ENCODE assay signal across 12 cellular contexts in genomic region chr14:67239582-67239981, GRCh38. TPM values are rescaled to one million over a fixed set of nuclear protein-coding genes. Genes with fewer than 3 reads are reported as not detected.
DNase-seq lines count a peak whose midpoint lies in the region; ATAC-seq, FAIRE-seq and TF ChIP-seq lines count a peak whose summit lies in the region.
"Had no signal": no experiment of that assay in that cellular context is flagged by ENCODE, and none has a peak within 500 bp of the region (broad histone marks: within the 10 kb centered on the region; RNA-seq: fewer than 3 reads in every experiment).

No MANE protein-coding gene starts in this region.

- H2AFZ ChIP-seq in astrocyte (ENCODE audit: low read depth, low read length), result no peak overlapping the region

- ATAC-seq in left cardiac atrium, result no peak
- ATAC-seq: activated CD8-positive, alpha-beta memory T cell treated with anti-CD3 and anti-CD28 coated beads, Interleukin-2, amount 10 ng/mL, durations not matched to agents 7 days and 5 days had no signal

- H3K4me1 Mint-ChIP-seq in CD8-positive, alpha-beta memory T cell, result peaks cover 20 to 26% (median 24%) of the 10 kb centered on the region in 3 donors
- H3K4me1 Mint-ChIP-seq in IgD-negative memory B cell (peaks cover 0 to 13% (median 7%) of the 10 kb centered on the region in 3 donors), astrocyte (ENCODE audit: low read depth, unreplicated experiment) (peaks cover 7% of the 10 kb centered on the region), nephron progenitor cell (peaks cover 23% of the 10 kb centered on the region)

- TF ChIP-seq CTCF in astrocyte (IDR thresholded peaks at IDR 0.05; ENCODE audit: insufficient read depth, low read depth, low read length) (no peak), nephron progenitor cell (IDR thresholded peaks at IDR 0.05) (no peak)

- FAIRE-seq in astrocyte (lab: Jason Lieb, UNC), result no peak

- H3K4me2 ChIP-seq in astrocyte (ENCODE audit: low read length), result no peak overlapping the region

- POLR2A ChIA-PET in CD8-positive, alpha-beta memory T cell (lab: Charles Lee), result no interaction called here

- no peak for DNase-seq in CD8-positive, alpha-beta memory T cell
- DNase-seq in astrocyte (ENCODE audit: low read depth) (no peak), nephron progenitor cell (no peak), AG08395 (ENCODE audit: low spot score) (no peak), left cardiac atrium (no peak)
- DNase-seq in activated CD8-positive, alpha-beta memory T cell treated with anti-CD3 and anti-CD28 coated beads, Interleukin-2, amount 50 U/mL, for 4 hours, result no peak
- DNase-seq: activated CD8-positive, alpha-beta memory T cell treated with anti-CD3 and anti-CD28 coated beads, Interleukin-2, amount 10 ng/mL, durations not matched to agents 7 days and 5 days; effector CD8-positive, alpha-beta T cell; Kasumi-1; kidney glomerular epithelial cell; transverse colon had no signal

- no peak overlapping the region for H3K4me3 ChIP-seq in CD8-positive, alpha-beta memory T cell (ENCODE audit: low read length)
- H3K4me3 ChIP-seq in astrocyte (ENCODE audit: insufficient read depth, low read depth, low read length), result no peak overlapping the region

- peaks cover 11% of the 10 kb centered on the region for H3K4me1 ChIP-seq in CD8-positive, alpha-beta memory T cell (ENCODE audit: insufficient read depth, low read length)
- H3K4me1 ChIP-seq in astrocyte (ENCODE audit: insufficient read depth, low read length), result peaks cover 6% of the 10 kb centered on the region

- no peak overlapping the region for H3K9ac ChIP-seq in astrocyte (ENCODE audit: low read length)

- no peak overlapping the region for H3K27ac ChIP-seq in CD8-positive, alpha-beta memory T cell (ENCODE audit: low read depth, low read length)
- H3K27ac ChIP-seq in astrocyte (ENCODE audit: low read depth, low read length), result no peak overlapping the region

- CTCF ChIA-PET in CD8-positive, alpha-beta memory T cell (lab: Charles Lee), result interaction anchor here (2.6 kb wide), 1 partner anchor 120 kb away, joined by 8 read pairs; the partner anchor contains the start of genes ATP6V1D and EIF2S1

- H3K27ac Mint-ChIP-seq in CD8-positive, alpha-beta memory T cell, result peak overlapping the region in 1 of 8 donors; percentile 69
- no peak overlapping the region for H3K27ac Mint-ChIP-seq in IgD-negative memory B cell
- H3K27ac Mint-ChIP-seq in astrocyte (ENCODE audit: unreplicated experiment), result no peak overlapping the region
- no peak overlapping the region for H3K27ac Mint-ChIP-seq in nephron progenitor cell
- H3K27ac Mint-ChIP-seq: activated CD8-positive, alpha-beta memory T cell treated with anti-CD3 and anti-CD28 coated beads, Interleukin-2, amount 10 ng/mL, durations not matched to agents 7 days and 5 days had no signal

- H3K79me2 ChIP-seq in astrocyte (ENCODE audit: insufficient read depth, low read length), result peaks cover 27% of the 10 kb centered on the region

- no peaks in the 10 kb centered on the region for H3K36me3 ChIP-seq in CD8-positive, alpha-beta memory T cell (ENCODE audit: insufficient read depth, low read length)
- H3K36me3 ChIP-seq in astrocyte (ENCODE audit: insufficient read depth, low read length), result no peaks in the 10 kb centered on the region
- H3K36me3 ChIP-seq: transverse colon had no signal

- H3K9me3 ChIP-seq in CD8-positive, alpha-beta memory T cell (ENCODE audit: low read length), result no peaks in the 10 kb centered on the region
- no peaks in the 10 kb centered on the region for H3K9me3 ChIP-seq in astrocyte (ENCODE audit: insufficient read depth, low read depth, low read length)
- H3K9me3 ChIP-seq: transverse colon had no signal

- H3K27me3 ChIP-seq in CD8-positive, alpha-beta memory T cell (ENCODE audit: insufficient read depth, low read length, poor library complexity, severe bottlenecking), result no peaks in the 10 kb centered on the region
- H3K27me3 ChIP-seq in astrocyte (ENCODE audit: insufficient read depth, low read length), result no peaks in the 10 kb centered on the region
- H3K27me3 ChIP-seq: transverse colon had no signal

- intact Hi-C loops in left cardiac atrium (cut with DNase I), result no loop called here

- H4K20me1 ChIP-seq in astrocyte (ENCODE audit: insufficient read depth, low read length), result peaks cover 9% of the 10 kb centered on the region

- H3K36me3 Mint-ChIP-seq in CD8-positive, alpha-beta memory T cell, result peaks cover 0 to 7% (median 0%) of the 10 kb centered on the region in 3 donors
- H3K36me3 Mint-ChIP-seq in IgD-negative memory B cell, result no peaks in the 10 kb centered on the region
- no peaks in the 10 kb centered on the region for H3K36me3 Mint-ChIP-seq in astrocyte (ENCODE audit: low read depth, unreplicated experiment)
- H3K36me3 Mint-ChIP-seq in nephron progenitor cell (ENCODE audit: low read depth), result peaks cover 13% of the 10 kb centered on the region
- H3K36me3 Mint-ChIP-seq: activated CD8-positive, alpha-beta memory T cell treated with anti-CD3 and anti-CD28 coated beads, Interleukin-2, amount 10 ng/mL, durations not matched to agents 7 days and 5 days had no signal

- peak overlapping the region; percentile 73 to 97 (median 91) for H3K4me3 Mint-ChIP-seq in CD8-positive, alpha-beta memory T cell
- peak overlapping the region in 3 of 4 donors; percentile 90 to 99 (median 98) for H3K4me3 Mint-ChIP-seq in IgD-negative memory B cell
- H3K4me3 Mint-ChIP-seq in astrocyte (ENCODE audit: unreplicated experiment), result peak overlapping the region; percentile 87
- H3K4me3 Mint-ChIP-seq in nephron progenitor cell, result peak overlapping the region; percentile 79

- H3K27me3 Mint-ChIP-seq in CD8-positive, alpha-beta memory T cell, result peaks cover 0 to 2% of the 10 kb centered on the region in 2 donors
- no peaks in the 10 kb centered on the region for H3K27me3 Mint-ChIP-seq in IgD-negative memory B cell
- H3K27me3 Mint-ChIP-seq in astrocyte (ENCODE audit: low read depth, unreplicated experiment), result no peaks in the 10 kb centered on the region
- H3K27me3 Mint-ChIP-seq in nephron progenitor cell (ENCODE audit: low read depth, poor library complexity), result peaks cover 37% of the 10 kb centered on the region

- no peaks in the 10 kb centered on the region for H3K9me3 Mint-ChIP-seq in CD8-positive, alpha-beta memory T cell
- H3K9me3 Mint-ChIP-seq in IgD-negative memory B cell, result no peaks in the 10 kb centered on the region
- no peaks in the 10 kb centered on the region for H3K9me3 Mint-ChIP-seq in astrocyte (ENCODE audit: unreplicated experiment)
- peaks cover 4% of the 10 kb centered on the region for H3K9me3 Mint-ChIP-seq in nephron progenitor cell

RNA-seq across cellular contexts. Expression of gene PALS1, which starts 1.7 kb away (rescaled TPM):
- total RNA-seq in CD8-positive, alpha-beta memory T cell, result 1 to 10 TPM; 5.6 to 6.7 TPM
- polyA plus RNA-seq in CD8-positive, alpha-beta memory T cell, result 1.8 TPM
- polyA plus RNA-seq in IgD-negative memory B cell, result 2.4 TPM
- total RNA-seq in astrocyte, result 33.8 and 46.0 TPM in 2 replicates
- total RNA-seq in left cardiac atrium, result 10 to 100 TPM; 13.7 to 15.9 TPM

RNA-seq across cellular contexts. Expression of gene GARIN2, which starts 50.3 kb away (rescaled TPM):
- total RNA-seq in CD8-positive, alpha-beta memory T cell, result not detected
- not detected for polyA plus RNA-seq in CD8-positive, alpha-beta memory T cell
- not detected for polyA plus RNA-seq in IgD-negative memory B cell
- not detected in 2 replicates for total RNA-seq in astrocyte
- total RNA-seq in left cardiac atrium, result not detected
- total RNA-seq: activated CD8-positive, alpha-beta memory T cell treated with anti-CD3 and anti-CD28 coated beads, Interleukin-2, amount 10 ng/mL, durations not matched to agents 7 days and 5 days; transverse colon had no signal
